In the genomic region with DNA sequence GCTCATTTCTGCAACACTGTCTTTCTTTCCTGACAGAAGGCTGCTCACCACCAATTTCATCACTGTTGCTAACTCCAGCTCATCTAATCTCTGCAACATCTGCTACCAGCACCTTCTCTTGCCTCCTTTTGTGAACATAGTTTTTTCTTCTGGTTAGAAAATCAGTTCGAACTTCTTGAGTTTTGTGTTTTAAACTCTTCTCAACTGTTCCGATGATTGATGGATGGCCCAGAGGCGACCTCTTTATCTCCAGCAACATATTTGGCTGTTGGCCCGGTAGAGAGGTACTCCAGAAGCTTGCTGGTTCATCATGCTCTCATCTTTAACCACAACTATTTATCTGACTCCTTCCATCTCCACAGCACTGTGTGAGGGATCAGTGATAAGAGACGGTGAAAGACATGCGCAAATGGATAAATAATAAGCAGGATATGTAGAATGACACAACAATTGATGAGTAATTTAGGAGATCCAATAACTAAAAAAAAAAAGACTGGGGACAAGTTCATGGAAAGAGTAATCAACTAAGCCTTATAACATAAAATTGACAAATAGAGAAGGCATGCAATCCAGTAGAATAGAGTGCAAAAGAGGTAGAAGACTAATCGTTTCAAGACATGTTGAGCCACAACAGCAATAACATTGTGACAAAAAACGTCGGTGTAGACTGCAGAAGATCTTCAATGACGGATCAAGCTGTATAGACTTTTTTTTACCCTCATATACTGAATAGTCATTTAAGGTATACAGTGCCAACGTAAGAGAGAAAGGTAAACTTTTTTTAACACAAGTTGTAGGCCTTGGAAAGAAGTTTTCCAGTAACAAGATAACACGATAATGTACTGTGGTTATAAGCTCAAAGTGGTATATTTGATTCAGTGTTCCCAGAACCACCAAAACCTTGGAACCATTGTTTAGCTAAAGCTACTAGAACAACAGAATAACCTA, we compare ENCODE assay signal across 1 cellular context.
TF ChIP-seq lines count a peak whose summit lies in the region.

No MANE protein-coding gene starts in this region.

TF ChIP-seq in K562, 482 proteins besides CTCF, POLR2A, EP300 and RAD21 (continued from another document and continues in another):
- TF ChIP-seq ZNF644 (tag; IDR thresholded peaks at IDR 0.05; ENCODE audit: low read depth), result peak; percentile 97
- TF ChIP-seq, protein P1, sequence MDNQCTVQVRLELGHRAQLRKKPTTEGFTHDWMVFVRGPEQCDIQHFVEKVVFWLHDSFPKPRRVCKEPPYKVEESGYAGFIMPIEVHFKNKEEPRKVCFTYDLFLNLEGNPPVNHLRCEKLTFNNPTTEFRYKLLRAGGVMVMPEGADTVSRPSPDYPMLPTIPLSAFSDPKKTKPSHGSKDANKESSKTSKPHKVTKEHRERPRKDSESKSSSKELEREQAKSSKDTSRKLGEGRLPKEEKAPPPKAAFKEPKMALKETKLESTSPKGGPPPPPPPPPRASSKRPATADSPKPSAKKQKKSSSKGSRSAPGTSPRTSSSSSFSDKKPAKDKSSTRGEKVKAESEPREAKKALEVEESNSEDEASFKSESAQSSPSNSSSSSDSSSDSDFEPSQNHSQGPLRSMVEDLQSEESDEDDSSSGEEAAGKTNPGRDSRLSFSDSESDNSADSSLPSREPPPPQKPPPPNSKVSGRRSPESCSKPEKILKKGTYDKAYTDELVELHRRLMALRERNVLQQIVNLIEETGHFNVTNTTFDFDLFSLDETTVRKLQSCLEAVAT (IDR thresholded peaks at IDR 0.05), result peak; percentile 98 to 99
- no peak for TF ChIP-seq BRCA1 (IDR thresholded peaks at IDR 0.05)
- TF ChIP-seq BRCA1 (CRISPR knock-in tag; IDR thresholded peaks at IDR 0.05), result no peak
- TF ChIP-seq SIN3A (IDR thresholded peaks at IDR 0.05; ENCODE audit: borderline replicate concordance in 2 of 2, control insufficient read depth in 1 of 2, low read depth in 2 of 2, low read length in 2 of 2), result 0 out of 4 replicates have a peak, but pooled peaks of 1 of the 2 experiments have one; percentile 33
- TF ChIP-seq, protein P2, sequence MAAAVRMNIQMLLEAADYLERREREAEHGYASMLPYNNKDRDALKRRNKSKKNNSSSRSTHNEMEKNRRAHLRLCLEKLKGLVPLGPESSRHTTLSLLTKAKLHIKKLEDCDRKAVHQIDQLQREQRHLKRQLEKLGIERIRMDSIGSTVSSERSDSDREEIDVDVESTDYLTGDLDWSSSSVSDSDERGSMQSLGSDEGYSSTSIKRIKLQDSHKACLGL (CRISPR knock-in tag; IDR thresholded peaks at IDR 0.05; ENCODE audit: borderline replicate concordance, poor library complexity, severe bottlenecking), result no peak
- no peak for TF ChIP-seq SMC3 (conservative IDR thresholded peaks at IDR 0.05; ENCODE audit: insufficient read depth, low read depth, low read length)
- no peak for TF ChIP-seq BRF1 (IDR thresholded peaks at IDR 0.05; ENCODE audit: borderline replicate concordance, extremely low read depth, insufficient read length)
- peak; percentile 99 for TF ChIP-seq CC2D1A (IDR thresholded peaks at IDR 0.05)
- TF ChIP-seq TAF15 (IDR thresholded peaks at IDR 0.05; ENCODE audit: low read depth, low read length), result no peak
- peak; percentile 98 for TF ChIP-seq HEY1 (CRISPR knock-in tag; IDR thresholded peaks at IDR 0.05; ENCODE audit: borderline replicate concordance)
- TF ChIP-seq, protein P3, sequence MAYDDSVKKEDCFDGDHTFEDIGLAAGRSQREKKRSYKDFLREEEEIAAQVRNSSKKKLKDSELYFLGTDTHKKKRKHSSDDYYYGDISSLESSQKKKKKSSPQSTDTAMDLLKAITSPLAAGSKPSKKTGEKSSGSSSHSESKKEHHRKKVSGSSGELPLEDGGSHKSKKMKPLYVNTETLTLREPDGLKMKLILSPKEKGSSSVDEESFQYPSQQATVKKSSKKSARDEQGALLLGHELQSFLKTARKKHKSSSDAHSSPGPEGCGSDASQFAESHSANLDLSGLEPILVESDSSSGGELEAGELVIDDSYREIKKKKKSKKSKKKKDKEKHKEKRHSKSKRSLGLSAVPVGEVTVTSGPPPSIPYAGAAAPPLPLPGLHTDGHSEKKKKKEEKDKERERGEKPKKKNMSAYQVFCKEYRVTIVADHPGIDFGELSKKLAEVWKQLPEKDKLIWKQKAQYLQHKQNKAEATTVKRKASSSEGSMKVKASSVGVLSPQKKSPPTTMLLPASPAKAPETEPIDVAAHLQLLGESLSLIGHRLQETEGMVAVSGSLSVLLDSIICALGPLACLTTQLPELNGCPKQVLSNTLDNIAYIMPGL (CRISPR knock-in tag; IDR thresholded peaks at IDR 0.05), result no peak
- peak; percentile 99 for TF ChIP-seq HDAC3 (IDR thresholded peaks at IDR 0.05; ENCODE audit: borderline replicate concordance, partially characterized antibody)
- TF ChIP-seq ZFX (CRISPR knock-in tag; IDR thresholded peaks at IDR 0.05), result no peak
- TF ChIP-seq HDGF (IDR thresholded peaks at IDR 0.05), result no peak; the same call in 1 of the 2 replicates
- TF ChIP-seq MAFK (IDR thresholded peaks at IDR 0.05; ENCODE audit: low read length), result peak; percentile 50
- no peak for TF ChIP-seq ZNF695 (CRISPR knock-in tag; IDR thresholded peaks at IDR 0.05)
- TF ChIP-seq IRF2 (CRISPR knock-in tag; IDR thresholded peaks at IDR 0.05), result no peak
- peak; percentile 73; the same call in 1 of the 2 replicates for TF ChIP-seq MYC (IDR thresholded peaks at IDR 0.05; ENCODE audit: low read depth, low read length)
- TF ChIP-seq MYC (CRISPR knock-in tag; IDR thresholded peaks at IDR 0.05; ENCODE audit: borderline replicate concordance, low read depth), result no peak
- peak; percentile 16; the same call in 1 of the 2 replicates for TF ChIP-seq ZNF780A (CRISPR knock-in tag; IDR thresholded peaks at IDR 0.05)
- TF ChIP-seq, protein P4, sequence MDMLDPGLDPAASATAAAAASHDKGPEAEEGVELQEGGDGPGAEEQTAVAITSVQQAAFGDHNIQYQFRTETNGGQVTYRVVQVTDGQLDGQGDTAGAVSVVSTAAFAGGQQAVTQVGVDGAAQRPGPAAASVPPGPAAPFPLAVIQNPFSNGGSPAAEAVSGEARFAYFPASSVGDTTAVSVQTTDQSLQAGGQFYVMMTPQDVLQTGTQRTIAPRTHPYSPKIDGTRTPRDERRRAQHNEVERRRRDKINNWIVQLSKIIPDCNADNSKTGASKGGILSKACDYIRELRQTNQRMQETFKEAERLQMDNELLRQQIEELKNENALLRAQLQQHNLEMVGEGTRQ (CRISPR knock-in tag; IDR thresholded peaks at IDR 0.05), result no peak
- TF ChIP-seq RFX5 (IDR thresholded peaks at IDR 0.05; ENCODE audit: low read depth, low read length), result no peak
- TF ChIP-seq HDAC2 (IDR thresholded peaks at IDR 0.05), result peak; percentile 99
- TF ChIP-seq PRMT5 (CRISPR knock-in tag; IDR thresholded peaks at IDR 0.05), result no peak
- no peak; a peak in 1 of 4 replicates for TF ChIP-seq SRF (CRISPR knock-in tag; IDR thresholded peaks at IDR 0.05)
- no peak; the same call in 1 of the 2 replicates for TF ChIP-seq NFE2L1 (tag; IDR thresholded peaks at IDR 0.05; ENCODE audit: borderline replicate concordance, low read depth)
- TF ChIP-seq, protein P5, sequence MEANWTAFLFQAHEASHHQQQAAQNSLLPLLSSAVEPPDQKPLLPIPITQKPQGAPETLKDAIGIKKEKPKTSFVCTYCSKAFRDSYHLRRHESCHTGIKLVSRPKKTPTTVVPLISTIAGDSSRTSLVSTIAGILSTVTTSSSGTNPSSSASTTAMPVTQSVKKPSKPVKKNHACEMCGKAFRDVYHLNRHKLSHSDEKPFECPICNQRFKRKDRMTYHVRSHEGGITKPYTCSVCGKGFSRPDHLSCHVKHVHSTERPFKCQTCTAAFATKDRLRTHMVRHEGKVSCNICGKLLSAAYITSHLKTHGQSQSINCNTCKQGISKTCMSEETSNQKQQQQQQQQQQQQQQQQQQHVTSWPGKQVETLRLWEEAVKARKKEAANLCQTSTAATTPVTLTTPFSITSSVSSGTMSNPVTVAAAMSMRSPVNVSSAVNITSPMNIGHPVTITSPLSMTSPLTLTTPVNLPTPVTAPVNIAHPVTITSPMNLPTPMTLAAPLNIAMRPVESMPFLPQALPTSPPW (CRISPR knock-in tag; IDR thresholded peaks at IDR 0.05), result peak; percentile 74
- peak; percentile 98 for TF ChIP-seq ZNF589 (CRISPR knock-in tag; IDR thresholded peaks at IDR 0.05; ENCODE audit: low read depth)
- peak; percentile 100 for TF ChIP-seq DPF2 (IDR thresholded peaks at IDR 0.05)
- no peak for TF ChIP-seq RBM14 (IDR thresholded peaks at IDR 0.05; ENCODE audit: borderline replicate concordance, insufficient read depth, low read depth, low read length)
- peak; percentile 98 for TF ChIP-seq CXXC5 (CRISPR knock-in tag; IDR thresholded peaks at IDR 0.05)
- no peak for TF ChIP-seq NR2C2 (CRISPR knock-in tag; IDR thresholded peaks at IDR 0.05)
- TF ChIP-seq NR2C2 (tag; IDR thresholded peaks at IDR 0.05), result peak; percentile 84
- TF ChIP-seq LEF1 (IDR thresholded peaks at IDR 0.05), result peak; percentile 100
- TF ChIP-seq ZNF717 (CRISPR knock-in tag; IDR thresholded peaks at IDR 0.05), result no peak
- no peak for TF ChIP-seq NFIX (CRISPR knock-in tag; IDR thresholded peaks at IDR 0.05; ENCODE audit: low read depth)
- TF ChIP-seq, protein P6, sequence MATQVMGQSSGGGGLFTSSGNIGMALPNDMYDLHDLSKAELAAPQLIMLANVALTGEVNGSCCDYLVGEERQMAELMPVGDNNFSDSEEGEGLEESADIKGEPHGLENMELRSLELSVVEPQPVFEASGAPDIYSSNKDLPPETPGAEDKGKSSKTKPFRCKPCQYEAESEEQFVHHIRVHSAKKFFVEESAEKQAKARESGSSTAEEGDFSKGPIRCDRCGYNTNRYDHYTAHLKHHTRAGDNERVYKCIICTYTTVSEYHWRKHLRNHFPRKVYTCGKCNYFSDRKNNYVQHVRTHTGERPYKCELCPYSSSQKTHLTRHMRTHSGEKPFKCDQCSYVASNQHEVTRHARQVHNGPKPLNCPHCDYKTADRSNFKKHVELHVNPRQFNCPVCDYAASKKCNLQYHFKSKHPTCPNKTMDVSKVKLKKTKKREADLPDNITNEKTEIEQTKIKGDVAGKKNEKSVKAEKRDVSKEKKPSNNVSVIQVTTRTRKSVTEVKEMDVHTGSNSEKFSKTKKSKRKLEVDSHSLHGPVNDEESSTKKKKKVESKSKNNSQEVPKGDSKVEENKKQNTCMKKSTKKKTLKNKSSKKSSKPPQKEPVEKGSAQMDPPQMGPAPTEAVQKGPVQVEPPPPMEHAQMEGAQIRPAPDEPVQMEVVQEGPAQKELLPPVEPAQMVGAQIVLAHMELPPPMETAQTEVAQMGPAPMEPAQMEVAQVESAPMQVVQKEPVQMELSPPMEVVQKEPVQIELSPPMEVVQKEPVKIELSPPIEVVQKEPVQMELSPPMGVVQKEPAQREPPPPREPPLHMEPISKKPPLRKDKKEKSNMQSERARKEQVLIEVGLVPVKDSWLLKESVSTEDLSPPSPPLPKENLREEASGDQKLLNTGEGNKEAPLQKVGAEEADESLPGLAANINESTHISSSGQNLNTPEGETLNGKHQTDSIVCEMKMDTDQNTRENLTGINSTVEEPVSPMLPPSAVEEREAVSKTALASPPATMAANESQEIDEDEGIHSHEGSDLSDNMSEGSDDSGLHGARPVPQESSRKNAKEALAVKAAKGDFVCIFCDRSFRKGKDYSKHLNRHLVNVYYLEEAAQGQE (CRISPR knock-in tag; IDR thresholded peaks at IDR 0.05; ENCODE audit: low read depth), result no peak
- TF ChIP-seq, protein P7, sequence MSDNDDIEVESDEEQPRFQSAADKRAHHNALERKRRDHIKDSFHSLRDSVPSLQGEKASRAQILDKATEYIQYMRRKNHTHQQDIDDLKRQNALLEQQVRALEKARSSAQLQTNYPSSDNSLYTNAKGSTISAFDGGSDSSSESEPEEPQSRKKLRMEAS (CRISPR knock-in tag; IDR thresholded peaks at IDR 0.05), result no peak; the same call in 1 of the 2 replicates
- TF ChIP-seq ETV6 (IDR thresholded peaks at IDR 0.05; ENCODE audit: borderline replicate concordance in 1 of 2, low read depth in 2 of 2, low read length in 1 of 2), result peak in 1 of 2 experiments; percentile 86; a peak in 2 of 4 replicates
- TF ChIP-seq ETV6 (CRISPR knock-in tag; IDR thresholded peaks at IDR 0.05; ENCODE audit: borderline replicate concordance), result no peak
- peak; percentile 85 for TF ChIP-seq MAFG (tag; conservative IDR thresholded peaks at IDR 0.05)
- TF ChIP-seq, protein P8, sequence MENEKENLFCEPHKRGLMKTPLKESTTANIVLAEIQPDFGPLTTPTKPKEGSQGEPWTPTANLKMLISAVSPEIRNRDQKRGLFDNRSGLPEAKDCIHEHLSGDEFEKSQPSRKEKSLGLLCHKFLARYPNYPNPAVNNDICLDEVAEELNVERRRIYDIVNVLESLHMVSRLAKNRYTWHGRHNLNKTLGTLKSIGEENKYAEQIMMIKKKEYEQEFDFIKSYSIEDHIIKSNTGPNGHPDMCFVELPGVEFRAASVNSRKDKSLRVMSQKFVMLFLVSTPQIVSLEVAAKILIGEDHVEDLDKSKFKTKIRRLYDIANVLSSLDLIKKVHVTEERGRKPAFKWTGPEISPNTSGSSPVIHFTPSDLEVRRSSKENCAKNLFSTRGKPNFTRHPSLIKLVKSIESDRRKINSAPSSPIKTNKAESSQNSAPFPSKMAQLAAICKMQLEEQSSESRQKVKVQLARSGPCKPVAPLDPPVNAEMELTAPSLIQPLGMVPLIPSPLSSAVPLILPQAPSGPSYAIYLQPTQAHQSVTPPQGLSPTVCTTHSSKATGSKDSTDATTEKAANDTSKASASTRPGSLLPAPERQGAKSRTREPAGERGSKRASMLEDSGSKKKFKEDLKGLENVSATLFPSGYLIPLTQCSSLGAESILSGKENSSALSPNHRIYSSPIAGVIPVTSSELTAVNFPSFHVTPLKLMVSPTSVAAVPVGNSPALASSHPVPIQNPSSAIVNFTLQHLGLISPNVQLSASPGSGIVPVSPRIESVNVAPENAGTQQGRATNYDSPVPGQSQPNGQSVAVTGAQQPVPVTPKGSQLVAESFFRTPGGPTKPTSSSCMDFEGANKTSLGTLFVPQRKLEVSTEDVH (IDR thresholded peaks at IDR 0.05; ENCODE audit: low read depth, partially characterized antibody), result peak; percentile 71
- TF ChIP-seq, protein P9, sequence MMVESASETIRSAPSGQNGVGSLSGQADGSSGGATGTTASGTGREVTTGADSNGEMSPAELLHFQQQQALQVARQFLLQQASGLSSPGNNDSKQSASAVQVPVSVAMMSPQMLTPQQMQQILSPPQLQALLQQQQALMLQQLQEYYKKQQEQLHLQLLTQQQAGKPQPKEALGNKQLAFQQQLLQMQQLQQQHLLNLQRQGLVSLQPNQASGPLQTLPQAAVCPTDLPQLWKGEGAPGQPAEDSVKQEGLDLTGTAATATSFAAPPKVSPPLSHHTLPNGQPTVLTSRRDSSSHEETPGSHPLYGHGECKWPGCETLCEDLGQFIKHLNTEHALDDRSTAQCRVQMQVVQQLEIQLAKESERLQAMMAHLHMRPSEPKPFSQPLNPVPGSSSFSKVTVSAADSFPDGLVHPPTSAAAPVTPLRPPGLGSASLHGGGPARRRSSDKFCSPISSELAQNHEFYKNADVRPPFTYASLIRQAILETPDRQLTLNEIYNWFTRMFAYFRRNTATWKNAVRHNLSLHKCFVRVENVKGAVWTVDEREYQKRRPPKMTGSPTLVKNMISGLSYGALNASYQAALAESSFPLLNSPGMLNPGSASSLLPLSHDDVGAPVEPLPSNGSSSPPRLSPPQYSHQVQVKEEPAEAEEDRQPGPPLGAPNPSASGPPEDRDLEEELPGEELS (CRISPR knock-in tag; IDR thresholded peaks at IDR 0.05; ENCODE audit: borderline replicate concordance), result no peak
